26 cellular contexts compared by ENCODE assay signal in the genomic region with DNA sequence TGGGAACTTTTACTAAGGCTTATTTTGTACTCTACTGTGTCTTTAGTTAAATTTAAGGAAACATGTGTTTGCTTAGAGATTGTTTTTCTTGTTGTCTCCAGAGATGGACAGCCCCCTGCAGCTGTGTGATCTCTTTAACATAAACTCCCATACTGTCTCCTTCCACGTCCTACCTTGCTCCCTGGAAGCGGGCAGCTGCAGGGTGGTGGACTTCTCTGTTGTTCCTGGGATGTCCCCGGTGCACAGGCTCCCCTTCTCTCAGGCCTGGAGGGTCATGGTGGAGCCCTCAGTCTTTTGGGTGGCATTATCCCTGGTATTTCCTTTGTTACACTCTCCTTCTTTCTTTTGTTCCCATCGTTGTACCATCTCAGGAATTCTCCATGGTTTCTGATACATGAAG.
"Had no signal": no experiment of that assay in that cellular context is flagged by ENCODE, and none has a peak within 500 bp of the region (broad histone marks: within the 10 kb centered on the region; RNA-seq: fewer than 3 reads in every experiment).

No MANE protein-coding gene starts in this region.

- DNase-seq: activated CD4-positive, alpha-beta memory T cell treated with anti-CD3 and anti-CD28 coated beads for 36 hours; activated CD4-positive, alpha-beta T cell treated with anti-CD3 and anti-CD28 coated beads for 48 hours; activated gamma-delta T cell treated with Interleukin-2 at 50 U/mL for 16 hours; activated naive CD4-positive, alpha-beta T cell treated with anti-CD3 and anti-CD28 coated beads, Interleukin-2, amount 50 U/mL, for 16 hours; activated T-cell treated with anti-CD3 and anti-CD28 coated beads, Interleukin-2, amount 50 U/mL, for 4 hours; amygdala; central memory CD4-positive, alpha-beta T cell; esophagus squamous epithelium; hypothalamus; immature natural killer cell; kidney; lower lobe of right lung; mesendoderm; mucosa of descending colon; occipital lobe; spleen; stimulated activated naive CD4-positive, alpha-beta T cell; testis; transverse colon had no signal

- H3K9me3 ChIP-seq: esophagus squamous epithelium, lower lobe of right lung, mucosa of descending colon, right atrium auricular region, spleen, testis, transverse colon had no signal

- H3K36me3 ChIP-seq: esophagus squamous epithelium, lower lobe of right lung, right atrium auricular region, spleen, transverse colon had no signal

- H3K27me3 ChIP-seq: esophagus squamous epithelium, right atrium auricular region, spleen, testis, transverse colon had no signal

- H3K4me3 Mint-ChIP-seq: activated CD4-positive, alpha-beta memory T cell treated with anti-CD3 and anti-CD28 coated beads for 36 hours; activated T-cell treated with anti-CD3 and anti-CD28 coated beads, Interleukin-2, amount 50 U/mL, for 4 hours; activated T-helper 17 cell treated with anti-CD3 and anti-CD28 coated beads, Interleukin-2, amount 50 U/mL, for 72 hours; dendritic cell treated with granulocyte-macrophage colony-stimulating factor and Interleukin-4, amounts not matched to agents 40 ng/mL and 50 ng/mL, for 4 days; immature natural killer cell; natural killer cell treated with Interleukin-12 subunit alpha and Interleukin-12 subunit beta and Interleukin-15 and Interleukin-18, amount 100 ng/mL, for 72 hours had no signal

- H3K27me3 Mint-ChIP-seq: activated CD4-positive, alpha-beta memory T cell treated with anti-CD3 and anti-CD28 coated beads for 36 hours; activated T-helper 17 cell treated with anti-CD3 and anti-CD28 coated beads, Interleukin-2, amount 50 U/mL, for 72 hours had no signal

- FAIRE-seq: endometrium, frontal cortex, kidney had no signal

- H3K27ac ChIP-seq: epithelial cell of prostate, esophagus squamous epithelium, lower lobe of right lung, testis had no signal

- H3K4me1 ChIP-seq: esophagus squamous epithelium, testis had no signal

- H3K4me1 Mint-ChIP-seq: activated T-helper 17 cell treated with anti-CD3 and anti-CD28 coated beads, Interleukin-2, amount 50 U/mL, for 72 hours had no signal

- H3K9me3 Mint-ChIP-seq: dendritic cell treated with granulocyte-macrophage colony-stimulating factor and Interleukin-4, amounts not matched to agents 40 ng/mL and 50 ng/mL, for 4 days; immature natural killer cell; natural killer cell treated with Interleukin-12 subunit alpha and Interleukin-12 subunit beta and Interleukin-15 and Interleukin-18, amount 100 ng/mL, for 72 hours had no signal

- H3K36me3 Mint-ChIP-seq: activated CD4-positive, alpha-beta memory T cell treated with anti-CD3 and anti-CD28 coated beads for 36 hours; immature natural killer cell; natural killer cell treated with Interleukin-12 subunit alpha and Interleukin-12 subunit beta and Interleukin-15 and Interleukin-18, amount 100 ng/mL, for 72 hours had no signal

- ATAC-seq: activated T-cell treated with anti-CD3 and anti-CD28 coated beads, Interleukin-2, amount 50 U/mL, for 4 hours; activated T-helper 17 cell treated with anti-CD3 and anti-CD28 coated beads, Interleukin-2, amount 50 U/mL, for 72 hours; lower lobe of right lung; mucosa of descending colon; natural killer cell treated with Interleukin-12 subunit alpha and Interleukin-12 subunit beta and Interleukin-15 and Interleukin-18, amount 100 ng/mL, for 72 hours had no signal

- H3K27ac Mint-ChIP-seq: activated CD4-positive, alpha-beta memory T cell treated with anti-CD3 and anti-CD28 coated beads for 36 hours; activated T-helper 17 cell treated with anti-CD3 and anti-CD28 coated beads, Interleukin-2, amount 50 U/mL, for 72 hours; dendritic cell treated with granulocyte-macrophage colony-stimulating factor and Interleukin-4, amounts not matched to agents 40 ng/mL and 50 ng/mL, for 4 days; immature natural killer cell; natural killer cell treated with Interleukin-12 subunit alpha and Interleukin-12 subunit beta and Interleukin-15 and Interleukin-18, amount 100 ng/mL, for 72 hours had no signal

- H3K4me3 ChIP-seq: esophagus squamous epithelium, lower lobe of right lung, mucosa of descending colon, right atrium auricular region, spleen, testis, transverse colon had no signal
